ENCODE assay signal across 15 cellular contexts in the genomic region with DNA sequence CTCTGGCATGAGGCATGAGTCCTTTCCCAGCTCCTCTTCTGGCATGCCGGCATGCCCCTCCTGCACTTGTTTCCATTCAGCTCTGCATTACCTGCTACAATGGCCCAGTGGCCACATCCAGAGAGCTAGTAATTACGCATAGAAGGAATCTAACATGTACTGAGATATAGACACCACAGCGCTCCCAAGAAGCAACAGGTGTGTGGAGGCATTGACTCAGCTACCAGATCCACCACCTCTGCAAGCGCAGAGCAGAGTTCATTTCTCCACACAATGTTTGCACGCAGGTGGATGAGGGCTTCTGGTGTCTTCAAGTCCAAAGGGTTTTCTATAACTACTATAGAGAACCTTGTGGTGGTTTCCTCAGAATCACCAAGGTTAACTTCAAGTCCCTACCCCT. TPM values are rescaled to one million over a fixed set of nuclear protein-coding genes. Genes with fewer than 3 reads are reported as not detected.
DNase-seq lines count a peak whose midpoint lies in the region; TF ChIP-seq lines count a peak whose summit lies in the region.
"Had no signal": no experiment of that assay in that cellular context is flagged by ENCODE, and none has a peak within 500 bp of the region (broad histone marks: within the 10 kb centered on the region; RNA-seq: fewer than 3 reads in every experiment).

No MANE protein-coding gene starts in this region.

- H4K8ac ChIP-seq in trophoblast cell (ENCODE audit: low read depth, low read length), result no peak overlapping the region

- no peak overlapping the region for H3K18ac ChIP-seq in trophoblast cell (ENCODE audit: low read length)

- H3K4me3 Mint-ChIP-seq in CD8-positive, alpha-beta memory T cell, result no peak overlapping the region
- no peak overlapping the region for H3K4me3 Mint-ChIP-seq in type B pancreatic cell
- H3K4me3 Mint-ChIP-seq: H9 had no signal

- H3K36me3 Mint-ChIP-seq in CD8-positive, alpha-beta memory T cell, result no peaks in the 10 kb centered on the region
- no peaks in the 10 kb centered on the region for H3K36me3 Mint-ChIP-seq in type B pancreatic cell
- H3K36me3 Mint-ChIP-seq: CD4-positive, CD25-positive, alpha-beta regulatory T cell had no signal

- TF ChIP-seq CTCF in type B pancreatic cell (conservative IDR thresholded peaks at IDR 0.05), result no peak

- no peak overlapping the region for H3K14ac ChIP-seq in trophoblast cell (ENCODE audit: low read length)

- peak overlapping the region; percentile 78 for H3K23ac ChIP-seq in trophoblast cell (ENCODE audit: low read length)

- no peaks in the 10 kb centered on the region for H3K9me3 ChIP-seq in trophoblast cell (ENCODE audit: insufficient read depth, low read depth, low read length)
- no peaks in the 10 kb centered on the region for H3K9me3 ChIP-seq in CD8-positive, alpha-beta memory T cell (ENCODE audit: low read length)
- H3K9me3 ChIP-seq: BE2C had no signal

- H3K9me3 Mint-ChIP-seq in CD8-positive, alpha-beta memory T cell, result peaks cover 0 to 5% (median 0%) of the 10 kb centered on the region in 5 donors
- no peaks in the 10 kb centered on the region for H3K9me3 Mint-ChIP-seq in type B pancreatic cell

- H3K27ac ChIP-seq in angular gyrus (ENCODE audit: low read depth, low read length) (peak overlapping the region; percentile 49), caudate nucleus (ENCODE audit: low read depth, low read length) (peak overlapping the region; percentile 9), trophoblast cell (ENCODE audit: low read depth, low read length) (no peak overlapping the region)
- H3K27ac ChIP-seq in CD8-positive, alpha-beta memory T cell (ENCODE audit: low read depth, low read length), result no peak overlapping the region

- H3K79me2 ChIP-seq in trophoblast cell (ENCODE audit: control insufficient read depth, insufficient read depth, low read length, poor library complexity), result no peaks in the 10 kb centered on the region

- H3K4ac ChIP-seq in trophoblast cell (ENCODE audit: low read depth, low read length), result no peak overlapping the region

- no peak overlapping the region for H3K9ac ChIP-seq in trophoblast cell (ENCODE audit: low read length)

- no peak overlapping the region for H3K4me3 ChIP-seq in trophoblast cell (ENCODE audit: low read depth, low read length)
- no peak overlapping the region for H3K4me3 ChIP-seq in CD8-positive, alpha-beta memory T cell (ENCODE audit: low read length)

- no peaks in the 10 kb centered on the region for H3K36me3 ChIP-seq in trophoblast cell (ENCODE audit: control insufficient read depth in 1 of 2, insufficient read depth in 2 of 2, low read length in 2 of 2)
- no peaks in the 10 kb centered on the region for H3K36me3 ChIP-seq in CD8-positive, alpha-beta memory T cell (ENCODE audit: insufficient read depth, low read length)
- H3K36me3 ChIP-seq: BE2C had no signal

- H2AK5ac ChIP-seq in trophoblast cell (ENCODE audit: low read length), result no peak overlapping the region

- H3K27me3 ChIP-seq in trophoblast cell (ENCODE audit: insufficient read depth, low read length), result no peaks in the 10 kb centered on the region
- no peaks in the 10 kb centered on the region for H3K27me3 ChIP-seq in CD8-positive, alpha-beta memory T cell (ENCODE audit: insufficient read depth, low read length, poor library complexity, severe bottlenecking)
- H3K27me3 ChIP-seq: BE2C had no signal

- DNase-seq in caudate nucleus (lab: John Stamatoyannopoulos, UW) (peak in 1 of 61 donors; percentile 64), trophoblast cell (no peak), GOT3 (lab: John Stamatoyannopoulos, UW) (no peak), type B pancreatic cell (ENCODE audit: extremely low spot score, unreplicated experiment) (no peak)
- DNase-seq in CD8-positive, alpha-beta memory T cell, result no peak
- DNase-seq: ACHN; BE2C; C1 segment of cervical spinal cord; CD4-positive, CD25-positive, alpha-beta regulatory T cell; DMS153; DMS79; GDM1; H9 had no signal

- CTCF ChIA-PET in CD8-positive, alpha-beta memory T cell (lab: Charles Lee), result no interaction called here

- peaks cover 4% of the 10 kb centered on the region for H3K79me1 ChIP-seq in trophoblast cell (ENCODE audit: low read length)

- H3K4me1 Mint-ChIP-seq in CD8-positive, alpha-beta memory T cell, result no peaks in the 10 kb centered on the region
- peaks cover 5% of the 10 kb centered on the region for H3K4me1 Mint-ChIP-seq in type B pancreatic cell (ENCODE audit: unreplicated experiment)
- H3K4me1 Mint-ChIP-seq: CD4-positive, CD25-positive, alpha-beta regulatory T cell had no signal

- H3K4me1 ChIP-seq in trophoblast cell (ENCODE audit: control insufficient read depth in 1 of 2, insufficient read depth in 2 of 2, low read length in 2 of 2), result peaks cover 4 to 5% of the 10 kb centered on the region in 2 experiments
- no peaks in the 10 kb centered on the region for H3K4me1 ChIP-seq in CD8-positive, alpha-beta memory T cell (ENCODE audit: insufficient read depth, low read length)
- H3K4me1 ChIP-seq: BE2C had no signal

- no peak overlapping the region for H4K12ac ChIP-seq in trophoblast cell (ENCODE audit: low read depth, low read length)

- H3K27me3 Mint-ChIP-seq in CD8-positive, alpha-beta memory T cell, result peaks cover 10 to 42% of the 10 kb centered on the region in 2 donors
- peaks cover 4% of the 10 kb centered on the region for H3K27me3 Mint-ChIP-seq in type B pancreatic cell

- H4K91ac ChIP-seq in trophoblast cell (ENCODE audit: low read depth, low read length), result no peak overlapping the region

- no peak overlapping the region for H3K27ac Mint-ChIP-seq in CD8-positive, alpha-beta memory T cell
- no peak overlapping the region for H3K27ac Mint-ChIP-seq in type B pancreatic cell
- H3K27ac Mint-ChIP-seq: CD4-positive, CD25-positive, alpha-beta regulatory T cell; H9 had no signal

- H3K4me2 ChIP-seq in trophoblast cell (ENCODE audit: low read length), result no peak overlapping the region

- H2BK12ac ChIP-seq in trophoblast cell (ENCODE audit: low read length), result no peak overlapping the region

- no peak overlapping the region for H2AFZ ChIP-seq in trophoblast cell (ENCODE audit: insufficient read depth, low read length, poor library complexity)

- no CpG with 5 or more reads among the region's 5 CpGs for WGBS in trophoblast cell (ENCODE audit: extremely low coverage, insufficient coverage, insufficient read length)

- POLR2A ChIA-PET in CD8-positive, alpha-beta memory T cell (lab: Charles Lee), result no interaction called here

- no peak overlapping the region for H2BK120ac ChIP-seq in trophoblast cell (ENCODE audit: insufficient read depth, low read length, poor library complexity)

- H2BK5ac ChIP-seq in trophoblast cell (ENCODE audit: low read depth, low read length, poor library complexity), result no peak overlapping the region

RNA-seq across cellular contexts. Expression of gene MOBP, which starts 4.2 kb away (rescaled TPM):
- 0.07 and 0.21 TPM in 2 replicates for polyA plus RNA-seq in trophoblast cell (2013)
- not detected for total RNA-seq in CD8-positive, alpha-beta memory T cell
- not detected for polyA plus RNA-seq in CD8-positive, alpha-beta memory T cell
- total RNA-seq in type B pancreatic cell (ENCODE audit: low replicate concordance), result not detected in 2 replicates
- total RNA-seq: CD4-positive, CD25-positive, alpha-beta regulatory T cell; Daoy; H9 had no signal
- polyA plus RNA-seq: CD4-positive, CD25-positive, alpha-beta regulatory T cell had no signal

Comparison
In these comparisons a context has a peak if more than half of its experiments do, and no peak if none do; other contexts are left out.
1. H3K27ac ChIP-seq: peak in angular gyrus (single experiment) and caudate nucleus (single experiment); none in trophoblast cell (single experiment) and CD8-positive, alpha-beta memory T cell (single experiment).